12 cellular contexts compared by ENCODE assay signal in the genomic region with DNA sequence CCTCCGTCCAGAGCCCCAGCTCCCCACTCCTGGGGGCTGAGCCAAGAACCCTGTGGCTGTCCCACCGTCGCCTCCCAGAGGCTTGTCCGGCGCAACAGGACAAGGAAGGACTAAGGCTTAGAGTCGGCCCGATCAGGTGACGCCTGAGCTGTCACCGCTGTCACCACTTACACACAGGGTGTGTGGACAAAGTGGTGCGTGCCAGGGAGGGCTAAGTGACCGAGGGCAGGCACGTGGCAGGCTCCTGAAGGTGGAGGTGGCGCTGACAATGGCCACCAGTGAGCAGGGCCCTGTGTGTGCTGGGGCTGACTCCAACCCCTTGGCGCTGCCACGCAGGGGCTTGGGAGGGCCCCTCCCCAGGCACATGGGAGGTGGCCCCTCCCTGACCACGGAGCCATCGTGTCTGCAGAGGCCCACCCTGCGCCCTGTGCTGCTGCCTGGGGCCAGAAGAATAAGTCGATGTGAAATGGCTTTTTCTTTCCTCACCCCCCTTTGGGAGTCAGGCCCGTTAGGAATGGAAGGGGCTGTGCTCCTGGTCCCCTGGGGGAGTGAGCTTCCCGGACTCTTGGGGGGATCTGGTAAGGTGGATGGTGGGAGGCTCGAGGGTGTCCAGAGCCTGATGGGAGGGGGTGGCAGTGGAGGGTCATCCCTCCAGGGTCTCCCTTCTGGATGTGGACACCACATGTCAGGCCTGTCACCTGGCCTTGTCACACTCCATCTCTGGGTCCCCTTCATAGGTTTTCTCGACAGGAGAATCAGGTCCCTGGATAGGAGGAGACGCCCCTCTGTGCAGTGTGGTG. TPM values are rescaled to one million over a fixed set of nuclear protein-coding genes. Genes with fewer than 3 reads are reported as not detected.
DNase-seq lines count a peak whose midpoint lies in the region; ATAC-seq and TF ChIP-seq lines count a peak whose summit lies in the region.
"Had no signal": no experiment of that assay in that cellular context is flagged by ENCODE, and none has a peak within 500 bp of the region (broad histone marks: within the 10 kb centered on the region; RNA-seq: fewer than 3 reads in every experiment).

No MANE protein-coding gene starts in this region.

- no peaks in the 10 kb centered on the region for H3K9me3 ChIP-seq in gastrocnemius medialis
- H3K9me3 ChIP-seq: thoracic aorta had no signal

- TF ChIP-seq CTCF in gastrocnemius medialis (IDR thresholded peaks at IDR 0.05 in 4 of 5, conservative IDR thresholded peaks at IDR 0.05 in 1 of 5): no peak

- peak; percentile 34 for ATAC-seq in left colon
- ATAC-seq in gastrocnemius medialis: no peak
- no peak for ATAC-seq in GM18873 (IDR thresholded peaks at IDR 0.05; ENCODE audit: low FRiP score, unreplicated experiment)

- in situ Hi-C loops in Caki2 (cut with HindIII; ENCODE audit: low pct_unique_long_range_greater_than_20kb, low sequenced_read_pairs) (no loop called here), gastrocnemius medialis (cut with MboI; ENCODE audit: low sequenced_read_pairs in 4 of 4) (no loop called here)

- no peak overlapping the region for H3K27ac ChIP-seq in gastrocnemius medialis

- H3K27me3 ChIP-seq in gastrocnemius medialis: peaks cover 6 to 31% (median 24%) of the 10 kb centered on the region in 3 donors

- H3K4me3 ChIP-seq in gastrocnemius medialis: no peak overlapping the region
- H3K4me3 ChIP-seq: thoracic aorta had no signal

- DNase-seq in Caki2 (ENCODE audit: low read depth) (peak; percentile 42), RKO (ENCODE audit: low spot score) (peak; percentile 60), left colon (no peak), gastrocnemius medialis (no peak), NCI-H524 treated with DMSO at 0.1 percent for 48 hours (lab: John Stamatoyannopoulos, UW) (no peak)
- DNase-seq: activated T-cell treated with anti-CD3 and anti-CD28 coated beads for 4 hours; CD4-positive, CD25-positive, alpha-beta regulatory T cell; glutamatergic neuron; NCI-H1930 had no signal

- no peak for TF ChIP-seq POLR2A in gastrocnemius medialis (IDR thresholded peaks at IDR 0.05)

- no peaks in the 10 kb centered on the region for H3K36me3 ChIP-seq in gastrocnemius medialis
- H3K36me3 ChIP-seq: thoracic aorta had no signal

- H3K4me1 ChIP-seq in gastrocnemius medialis: peaks cover 0 to 11% of the 10 kb centered on the region in 2 donors

- intact Hi-C loops in left colon (cut with DNase I, micrococcal nuclease) (no loop called here), gastrocnemius medialis (cut with DNase I; ENCODE audit: low total_unique reads) (no loop called here)

RNA-seq across cellular contexts. Expression of a gene that starts 2.6 kb away (rescaled TPM):
- 23.5 and 29.9 TPM in 2 replicates for total RNA-seq in Caki2 (2014; rRNA removed; shearing (Covaris generic); ENCODE audit: low replicate concordance)
- total RNA-seq in left colon: 1 to 10 TPM; 2.0 to 3.1 TPM
- 1 to 10 TPM in 2 of 4 donors, under 1 TPM in 1, not detected in 1; 0.98 to 1.7 (median 1.2) TPM for total RNA-seq in gastrocnemius medialis

RNA-seq across cellular contexts. Expression of a gene that starts 20.8 kb away (rescaled TPM):
- 0.41 TPM in 1 of 2 replicates, not detected in the other for total RNA-seq in Caki2 (2014; rRNA removed; shearing (Covaris generic); ENCODE audit: low replicate concordance)
- total RNA-seq in left colon (under 1 TPM; 0.52 to 0.67 TPM), gastrocnemius medialis (not detected)
- total RNA-seq: CD4-positive, CD25-positive, alpha-beta regulatory T cell; renal cortical epithelial cell; thoracic aorta had no signal

RNA-seq across cellular contexts. Expression of a gene that starts 38.8 kb away (rescaled TPM):
- 26.9 and 37.8 TPM in 2 replicates for total RNA-seq in Caki2 (2014; rRNA removed; shearing (Covaris generic); ENCODE audit: low replicate concordance)
- total RNA-seq in left colon (10 to 100 TPM in 1 of 2 donors, 1 to 10 TPM in 1; 10.0 to 10.6 TPM), gastrocnemius medialis (10 to 100 TPM; 37.9 to 65.1 (median 54.3) TPM)

RNA-seq across cellular contexts. Expression of a gene that starts 48.8 kb away (rescaled TPM):
- 2.7 and 2.9 TPM in 2 replicates for total RNA-seq in Caki2 (2014; rRNA removed; shearing (Covaris generic); ENCODE audit: low replicate concordance)
- total RNA-seq in left colon (1 to 10 TPM in 1 of 2 donors, under 1 TPM in 1; 0.52 to 1.9 TPM), gastrocnemius medialis (1 to 10 TPM in 1 of 4 donors, under 1 TPM in 3; 0.34 to 1.2 (median 0.69) TPM)

Comparison
In these comparisons a context has a peak if more than half of its experiments do, and no peak if none do; other contexts are left out.
1. DNase-seq: peak in Caki2 (single experiment) and RKO (single experiment); none in left colon (0 of 2), gastrocnemius medialis (0 of 2) and NCI-H524 treated with DMSO at 0.1 percent for 48 hours (single experiment).